ENCODE assay signal across 8 cellular contexts in the genomic region with DNA sequence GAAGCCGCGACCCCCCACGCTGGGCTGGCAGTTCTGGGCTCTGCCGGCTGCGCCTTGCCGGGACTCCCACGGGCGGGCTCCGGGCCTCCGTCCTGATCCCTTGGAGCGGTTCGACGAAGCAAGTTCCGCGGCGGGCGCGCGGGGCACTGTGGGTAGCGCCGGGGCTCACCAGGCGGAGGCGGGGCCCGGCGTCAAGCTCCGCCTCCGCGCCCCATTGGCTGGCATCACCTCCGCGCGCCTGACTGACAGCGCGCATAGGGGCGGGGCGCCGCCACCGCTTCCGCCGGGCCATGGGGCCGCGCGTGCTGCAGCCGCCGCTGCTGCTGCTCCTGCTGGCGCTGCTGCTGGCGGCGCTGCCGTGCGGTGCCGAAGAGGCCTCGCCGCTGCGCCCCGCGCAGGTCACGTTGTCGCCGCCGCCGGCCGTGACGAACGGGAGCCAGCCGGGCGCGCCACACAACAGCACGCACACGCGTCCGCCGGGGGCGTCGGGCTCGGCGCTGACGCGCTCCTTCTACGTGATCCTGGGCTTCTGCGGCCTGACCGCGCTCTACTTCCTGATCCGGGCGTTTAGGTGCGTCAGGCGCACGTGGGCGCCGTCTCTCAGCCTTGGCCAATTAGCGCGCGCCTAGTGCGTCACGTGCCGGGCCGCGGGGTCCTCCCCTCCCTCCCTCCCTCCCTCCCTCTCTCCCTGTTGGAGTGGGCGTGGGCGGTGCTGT. TPM values are rescaled to one million over a fixed set of nuclear protein-coding genes. Genes with fewer than 3 reads are reported as not detected.
DNase-seq lines count a peak whose midpoint lies in the region; TF ChIP-seq lines count a peak whose summit lies in the region.

A gene (plus strand): TSS at position 271 of the 716 bp plus-strand sequence. CDS start 20 bp downstream, at position 291.

- peak within 1 kb of the TSS; percentile 92 for H3K27ac ChIP-seq in CD8-positive, alpha-beta memory T cell (ENCODE audit: low read depth, low read length)

- H3K4me1 Mint-ChIP-seq in CD8-positive, alpha-beta memory T cell: peaks cover 48 to 61% (median 50%) of the 10 kb centered on the region in 3 donors

- no peak for TF ChIP-seq CTCF in GM20000 (IDR thresholded peaks at IDR 0.05; ENCODE audit: extremely low read depth, missing control alignments)

- H3K9me3 Mint-ChIP-seq in CD8-positive, alpha-beta memory T cell: no peaks in the 10 kb centered on the region

- no peaks in the 10 kb centered on the region for H3K9me3 ChIP-seq in CD8-positive, alpha-beta memory T cell (ENCODE audit: low read length)

- peaks cover 0 to 6% of the 10 kb centered on the region in 2 donors for H3K27me3 Mint-ChIP-seq in CD8-positive, alpha-beta memory T cell

- POLR2A ChIA-PET in CD8-positive, alpha-beta memory T cell (lab: Charles Lee): interaction anchor here (0.6 to 1.8 kb wide), 10 partner anchors 9 to 205 kb away, joined by 3 to 18 read pairs (median 4); a partner anchor contains a TSS

- H3K36me3 Mint-ChIP-seq in CD8-positive, alpha-beta memory T cell: peaks cover 11 to 66% (median 18%) of the 10 kb centered on the region in 3 donors

- peak within 1 kb of the TSS; percentile 78 to 98 (median 93) for H3K27ac Mint-ChIP-seq in CD8-positive, alpha-beta memory T cell

- peaks cover 51% of the 10 kb centered on the region for H3K36me3 ChIP-seq in CD8-positive, alpha-beta memory T cell (ENCODE audit: insufficient read depth, low read length)

- peaks cover 61% of the 10 kb centered on the region for H3K4me1 ChIP-seq in CD8-positive, alpha-beta memory T cell (ENCODE audit: insufficient read depth, low read length)

- CTCF ChIA-PET in CD8-positive, alpha-beta memory T cell (lab: Charles Lee): interaction anchor here (1.0 to 1.8 kb wide), 2 partner anchors 9 to 31 kb away, joined by 6 to 12 read pairs; no protein-coding TSS in a partner anchor

- peak within 1 kb of the TSS; percentile 74 for H3K4me3 ChIP-seq in CD8-positive, alpha-beta memory T cell (ENCODE audit: low read length)

- peak within 1 kb of the TSS; percentile 79 to 87 (median 84) for H3K4me3 Mint-ChIP-seq in CD8-positive, alpha-beta memory T cell

- no peaks in the 10 kb centered on the region for H3K27me3 ChIP-seq in CD8-positive, alpha-beta memory T cell (ENCODE audit: insufficient read depth, low read length, poor library complexity, severe bottlenecking)

- DNase-seq in CD8-positive, alpha-beta memory T cell: peak; percentile 96 to 99 (median 97)
- peak; percentile 98 for DNase-seq in GM20000 (ENCODE audit: low spot score)
- peak; percentile 93 for DNase-seq in HT-29 (ENCODE audit: low spot score)
- DNase-seq in NK-92 treated with Interleukin-12 subunit alpha and Interleukin-12 subunit beta, amount 100 ng/mL, for 24 hours (lab: John Stamatoyannopoulos, UW): peak; percentile 98
- DNase-seq in activated CD8-positive, alpha-beta memory T cell treated with anti-CD3 and anti-CD28 coated beads for 24 hours: peak; percentile 96
- DNase-seq in effector CD4-positive, alpha-beta T cell: peak; percentile 97
- peak; percentile 95 for DNase-seq in medulla oblongata (ENCODE audit: extremely low spot score)
- peak; percentile 95 for DNase-seq in stimulated activated CD8-positive, alpha-beta memory T cell treated with anti-CD3 and anti-CD28 coated beads, Interleukin-12 subunit alpha, Interleukin-12 subunit beta, amount 100 ng/mL, for 1 hour (ENCODE audit: low read depth)

RNA-seq across cellular contexts. Expression of the gene that starts here (rescaled TPM):
- 100 to 1,000 TPM; 113 TPM for total RNA-seq in CD8-positive, alpha-beta memory T cell
- 100 TPM for polyA plus RNA-seq in CD8-positive, alpha-beta memory T cell
- total RNA-seq in HT-29 (2014; rRNA removed; shearing (Covaris generic)): 156 and 183 TPM in 2 replicates

Comparison
In these comparisons a context has a peak if more than half of its experiments do, and no peak if none do; other contexts are left out.
1. Peak in every context shown above with its lines: DNase-seq, H3K4me3 ChIP-seq and H3K27ac ChIP-seq.